In the genomic region with DNA sequence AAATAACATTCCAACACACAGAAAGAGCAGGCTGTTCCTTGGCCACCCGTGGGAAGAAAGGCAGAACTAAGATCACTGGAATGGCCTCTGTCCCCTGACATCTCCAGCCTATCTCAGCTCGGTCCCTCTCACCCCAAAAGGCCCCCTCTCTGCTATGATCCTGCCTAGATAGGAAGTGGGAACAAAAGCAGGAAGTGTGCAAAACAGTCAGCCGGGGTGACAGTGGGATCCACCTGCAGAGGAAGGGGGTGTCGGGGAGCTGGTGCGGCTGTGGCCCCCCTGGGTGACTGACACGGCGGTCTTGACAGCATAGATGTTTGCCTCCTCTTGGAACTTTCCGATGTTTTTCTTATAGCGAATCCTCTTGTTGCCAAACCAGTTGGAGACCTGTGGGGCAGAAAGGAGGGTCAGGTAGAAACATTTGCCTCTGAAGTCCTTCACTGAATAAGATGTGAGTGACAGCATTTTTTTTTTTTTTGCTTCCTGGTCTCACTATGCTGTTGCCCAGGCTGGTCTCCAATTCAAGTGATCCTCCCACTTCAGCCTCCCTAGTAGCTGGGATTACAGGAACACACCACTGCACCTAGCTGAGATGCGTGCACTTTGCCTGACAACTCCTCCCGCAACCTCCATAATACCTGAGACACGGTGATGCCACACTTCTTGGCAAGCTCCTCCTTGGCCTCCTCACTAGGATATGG, we compare ENCODE assay signal across 8 cellular contexts. TPM values are rescaled to one million over a fixed set of nuclear protein-coding genes. Genes with fewer than 3 reads are reported as not detected.
A peak's percentile ranks its signal among the peaks of the same experiment; 100 is the strongest.
DNase-seq lines count a peak whose midpoint lies in the region; TF ChIP-seq lines count a peak whose summit lies in the region.
"Had no signal": no experiment of that assay in that cellular context is flagged by ENCODE, and none has a peak within 500 bp of the region (broad histone marks: within the 10 kb centered on the region; RNA-seq: fewer than 3 reads in every experiment).

No MANE protein-coding gene starts in this region.

- no peaks in the 10 kb centered on the region for H3K27me3 Mint-ChIP-seq in activated naive CD8-positive, alpha-beta T cell

- H3K9ac ChIP-seq in GM23248 = no peak overlapping the region
- H3K9ac ChIP-seq in MM.1S (ENCODE audit: low read length) = no peak overlapping the region

- H3K4me1 ChIP-seq in GM23248 (ENCODE audit: insufficient read depth) = peaks cover 11% of the 10 kb centered on the region
- H3K4me1 ChIP-seq in neutrophil (ENCODE audit: control insufficient read depth in 1 of 2, insufficient read depth in 1 of 2, low read depth in 1 of 2, low read length in 1 of 2) = peaks cover 47 to 48% of the 10 kb centered on the region in 2 experiments
- peaks cover 14% of the 10 kb centered on the region for H3K4me1 ChIP-seq in MM.1S (ENCODE audit: low read length)

- peaks cover 11% of the 10 kb centered on the region for H3K36me3 Mint-ChIP-seq in activated naive CD8-positive, alpha-beta T cell

- H3K9me2 ChIP-seq in GM23248 (ENCODE audit: insufficient read depth) = no peaks in the 10 kb centered on the region
- H3K9me2 ChIP-seq in MM.1S (replicated peaks; ENCODE audit: insufficient read depth, low read length) = no peaks in the 10 kb centered on the region

- in situ Hi-C loops in GM23248 (cut with MboI) = no loop called here

- no peaks in the 10 kb centered on the region for H3K9me3 Mint-ChIP-seq in activated naive CD8-positive, alpha-beta T cell (ENCODE audit: low read depth)

- TF ChIP-seq CTCF in neutrophil (IDR thresholded peaks at IDR 0.05) = no peak
- TF ChIP-seq CTCF in MM.1S (IDR thresholded peaks at IDR 0.05; ENCODE audit: low read length) = no peak

- DNase-seq in GM23248 (no peak), MM.1S (no peak), HPDE6-E6E7 (ENCODE audit: extremely low spot score) (no peak), NCI-H2029 treated with DMSO at 0.1 percent for 48 hours (lab: John Stamatoyannopoulos, UW) (no peak)
- DNase-seq: activated CD4-positive, CD25-positive, alpha-beta regulatory T cell; NCI-H1436 had no signal

- H3K4me3 Mint-ChIP-seq in activated naive CD8-positive, alpha-beta T cell = peak overlapping the region; percentile 95

- H3F3A ChIP-seq in GM23248 (ENCODE audit: insufficient read depth) (peaks cover 20% of the 10 kb centered on the region; the same call in 1 of the 2 replicates), MM.1S (ENCODE audit: insufficient read depth, low read length) (0 out of 2 replicates have a peak, but pooled peaks cover 6% of the 10 kb centered on the region)

- no peaks in the 10 kb centered on the region for H3K9me3 ChIP-seq in GM23248 (ENCODE audit: low read depth)
- no peaks in the 10 kb centered on the region for H3K9me3 ChIP-seq in neutrophil
- no peaks in the 10 kb centered on the region for H3K9me3 ChIP-seq in MM.1S (replicated peaks; ENCODE audit: insufficient read depth, low read length)

- H3K4me2 ChIP-seq in GM23248 (ENCODE audit: unreplicated experiment) = no peak overlapping the region
- H3K4me2 ChIP-seq in MM.1S (ENCODE audit: low read depth, low read length) = no peak overlapping the region

- H3K27ac Mint-ChIP-seq in activated naive CD8-positive, alpha-beta T cell = peak overlapping the region; percentile 94

- H3K4me1 Mint-ChIP-seq in activated naive CD8-positive, alpha-beta T cell (ENCODE audit: low read depth) = peaks cover 56% of the 10 kb centered on the region

- H2AFZ ChIP-seq in GM23248 (no peak overlapping the region), MM.1S (ENCODE audit: low read length) (no peak overlapping the region)

- H3K36me3 ChIP-seq in GM23248 (ENCODE audit: low read depth) (peaks cover 5% of the 10 kb centered on the region; the same call in 1 of the 2 replicates), neutrophil (peaks cover 61% of the 10 kb centered on the region), MM.1S (replicated peaks; ENCODE audit: insufficient read depth, low read length) (no peaks in the 10 kb centered on the region)

- H3K4me3 ChIP-seq in GM23248 = no peak overlapping the region
- H3K4me3 ChIP-seq in neutrophil (ENCODE audit: low read depth in 1 of 2, low read length in 1 of 2) = peak overlapping the region; percentile 81 to 97
- no peak overlapping the region for H3K4me3 ChIP-seq in MM.1S (ENCODE audit: low read length)

- H3K27ac ChIP-seq in GM23248 (peak overlapping the region; percentile 81; the same call in 1 of the 2 replicates), neutrophil (peak overlapping the region; percentile 95), MM.1S (ENCODE audit: low read length) (no peak overlapping the region)

- H3K79me2 ChIP-seq in GM23248 (ENCODE audit: insufficient read depth) (peaks cover 50% of the 10 kb centered on the region), MM.1S (ENCODE audit: low read length) (peaks cover 27% of the 10 kb centered on the region)

- H3K27me3 ChIP-seq in GM23248 (replicated peaks; ENCODE audit: insufficient read depth) = no peaks in the 10 kb centered on the region
- H3K27me3 ChIP-seq in neutrophil = no peaks in the 10 kb centered on the region
- H3K27me3 ChIP-seq in MM.1S (replicated peaks; ENCODE audit: insufficient read depth, low read length) = no peaks in the 10 kb centered on the region

- 82 to 86% methylated on average over 12 of the region's 12 CpGs for WGBS in GM23248 (ENCODE audit: low coverage in 1 of 2, low lambda C conversion rate in 2 of 2, missing lambda C conversion rate in 2 of 2), 2 experiments

- H4K20me1 ChIP-seq in GM23248 (ENCODE audit: insufficient read depth) (no peaks in the 10 kb centered on the region), MM.1S (ENCODE audit: insufficient read depth, low read length) (no peaks in the 10 kb centered on the region)

RNA-seq across cellular contexts. Expression of gene PBX2, which starts 2.8 kb away (rescaled TPM):
- 25.4 and 27.6 TPM in 2 replicates for total RNA-seq in GM23248 (2014; rRNA removed; shearing (Covaris generic))
- polyA plus RNA-seq in GM23248 (2016; fragmentation: Nextera tagmentation; extraction: Ambion mirVana) = 2.6 and 3.1 TPM in 2 replicates

RNA-seq across cellular contexts. Expression of gene AGER, which starts 3.1 kb away (rescaled TPM):
- total RNA-seq in GM23248 (2014; rRNA removed; shearing (Covaris generic)) = 0.22 TPM in 1 of 2 replicates, not detected in the other
- polyA plus RNA-seq in GM23248 (2016; fragmentation: Nextera tagmentation; extraction: Ambion mirVana) = 1.2 and 1.4 TPM in 2 replicates

RNA-seq across cellular contexts. Expression of gene GPSM3, which starts 5.3 kb away (rescaled TPM):
- 5.4 and 7.7 TPM in 2 replicates for total RNA-seq in GM23248 (2014; rRNA removed; shearing (Covaris generic))
- 6.8 and 7.3 TPM in 2 replicates for polyA plus RNA-seq in GM23248 (2016; fragmentation: Nextera tagmentation; extraction: Ambion mirVana)

RNA-seq across cellular contexts. Expression of gene RNF5, which starts 9.0 kb away (rescaled TPM):
- total RNA-seq in GM23248 (2014; rRNA removed; shearing (Covaris generic)) = 48.1 and 48.2 TPM in 2 replicates
- 58.8 and 63.2 TPM in 2 replicates for polyA plus RNA-seq in GM23248 (2016; fragmentation: Nextera tagmentation; extraction: Ambion mirVana)

RNA-seq across cellular contexts. Expression of gene AGPAT1, which starts 11.3 kb away (rescaled TPM):
- 57.2 and 71.2 TPM in 2 replicates for total RNA-seq in GM23248 (2014; rRNA removed; shearing (Covaris generic))
- polyA plus RNA-seq in GM23248 (2016; fragmentation: Nextera tagmentation; extraction: Ambion mirVana) = 36.9 and 39.7 TPM in 2 replicates

Comparison
In these comparisons a context has a peak if more than half of its experiments do, and no peak if none do; other contexts are left out.
1. H3K4me3 ChIP-seq: peak in neutrophil (2 of 2); none in GM23248 (single experiment) and MM.1S (single experiment).